ENCODE assay signal across 8 cellular contexts in genomic region chr3:128152419-128153155, GRCh38. TPM values are rescaled to one million over a fixed set of nuclear protein-coding genes. Genes with fewer than 3 reads are reported as not detected.
DNase-seq lines count a peak whose midpoint lies in the region; ATAC-seq and TF ChIP-seq lines count a peak whose summit lies in the region.

No MANE protein-coding gene starts in this region.

- H4K20me1 ChIP-seq in osteoblast (ENCODE audit: insufficient read depth, low read length) = no peaks in the 10 kb centered on the region

- peak overlapping the region; percentile 100 for H2AFZ ChIP-seq in osteoblast (ENCODE audit: low read length)

- TF ChIP-seq CTCF in AG10803 (conservative IDR thresholded peaks at IDR 0.05; ENCODE audit: low read length) = no peak
- no peak for TF ChIP-seq CTCF in RWPE2 (IDR thresholded peaks at IDR 0.05; ENCODE audit: poor library complexity, severe bottlenecking)
- TF ChIP-seq CTCF in osteoblast (IDR thresholded peaks at IDR 0.05; ENCODE audit: extremely low read depth, low read depth, low read length) = no peak

- peaks cover 9% of the 10 kb centered on the region for H3K79me2 ChIP-seq in osteoblast (ENCODE audit: insufficient read depth, low read length)

- H3K27me3 ChIP-seq in RWPE2 (ENCODE audit: insufficient read depth, poor library complexity, severe bottlenecking) (no peaks in the 10 kb centered on the region), esophagus (ENCODE audit: control insufficient read depth in 1 of 2, insufficient read depth in 2 of 2, low read length in 2 of 2) (no peaks in the 10 kb centered on the region), osteoblast (ENCODE audit: insufficient read depth, low read length) (no peaks in the 10 kb centered on the region)

- peak overlapping the region; percentile 82 for H3K4me2 ChIP-seq in osteoblast (ENCODE audit: insufficient read depth, low read length)

- DNase-seq in AG10803 (ENCODE audit: low read depth) = no peak
- no peak for DNase-seq in RWPE2 (ENCODE audit: low spot score)
- no peak for DNase-seq in osteoblast (ENCODE audit: insufficient read length, low spot score, missing footprints)
- no peak for DNase-seq in kidney glomerular epithelial cell (lab: John Stamatoyannopoulos, UW)

- peaks cover 12% of the 10 kb centered on the region for H3K36me3 ChIP-seq in RWPE2 (ENCODE audit: low read depth)
- H3K36me3 ChIP-seq in esophagus (ENCODE audit: control insufficient read depth in 2 of 2, insufficient read depth in 2 of 2, low read length in 1 of 2) = no peaks in the 10 kb centered on the region
- H3K36me3 ChIP-seq in osteoblast (ENCODE audit: insufficient read depth, low read length) = peaks cover 5% of the 10 kb centered on the region

- H3K27ac ChIP-seq in RWPE2 (ENCODE audit: poor library complexity, severe bottlenecking) (peak overlapping the region; percentile 58), esophagus (ENCODE audit: low read depth in 2 of 2, low read length in 1 of 2) (peak overlapping the region; percentile 72 to 85), osteoblast (ENCODE audit: low read depth, low read length) (peak overlapping the region; percentile 67)

- H3K9me3 ChIP-seq in RWPE2 (ENCODE audit: severe bottlenecking) (no peaks in the 10 kb centered on the region), esophagus (ENCODE audit: control insufficient read depth in 2 of 2, insufficient read depth in 1 of 2, low read depth in 1 of 2, low read length in 1 of 2) (no peaks in the 10 kb centered on the region), osteoblast (ENCODE audit: low read depth, low read length) (no peaks in the 10 kb centered on the region)

- ATAC-seq in GM21381 (IDR thresholded peaks at IDR 0.05; ENCODE audit: unreplicated experiment) (peak; percentile 39), RWPE2 (ENCODE audit: low read depth) (no peak; the same call in 2 of the 3 replicates), GM21723 (IDR thresholded peaks at IDR 0.05; ENCODE audit: unreplicated experiment) (no peak), GM19467 (IDR thresholded peaks at IDR 0.05; ENCODE audit: unreplicated experiment) (no peak)

- 63 to 68% methylated on average over 12 to 14 of the region's 29 CpGs for WGBS in esophagus, 2 donors

- H3K4me1 ChIP-seq in RWPE2 (ENCODE audit: insufficient read depth, poor library complexity, severe bottlenecking) (peaks cover 4% of the 10 kb centered on the region), esophagus (ENCODE audit: control insufficient read depth in 2 of 2, insufficient read depth in 2 of 2, low read length in 1 of 2) (no peaks in the 10 kb centered on the region), osteoblast (ENCODE audit: insufficient read depth, low read length) (peaks cover 4% of the 10 kb centered on the region)

- H3K4me3 ChIP-seq in AG10803 (ENCODE audit: low read length) = peak overlapping the region; percentile 76
- H3K4me3 ChIP-seq in RWPE2 (ENCODE audit: severe bottlenecking) = peak overlapping the region; percentile 97
- H3K4me3 ChIP-seq in esophagus (ENCODE audit: low read depth in 1 of 2, low read length in 2 of 2) = peak overlapping the region; percentile 54 to 89
- peak overlapping the region; percentile 81 for H3K4me3 ChIP-seq in osteoblast (ENCODE audit: insufficient read depth, low read length)

RNA-seq across cellular contexts. Expression of gene EEFSEC, which starts 0.7 kb away (rescaled TPM):
- 1 to 10 TPM; 6.1 to 10.0 TPM for polyA plus RNA-seq in esophagus
- total RNA-seq in osteoblast = 4.4 and 5.1 TPM in 2 replicates

RNA-seq across cellular contexts. Expression of gene RUVBL1, which starts 29.0 kb away (rescaled TPM):
- 10 to 100 TPM in 1 of 2 donors, 1 to 10 TPM in 1; 7.5 to 32.5 TPM for polyA plus RNA-seq in esophagus
- 40.1 and 41.6 TPM in 2 replicates for total RNA-seq in osteoblast
